In the genomic region with DNA sequence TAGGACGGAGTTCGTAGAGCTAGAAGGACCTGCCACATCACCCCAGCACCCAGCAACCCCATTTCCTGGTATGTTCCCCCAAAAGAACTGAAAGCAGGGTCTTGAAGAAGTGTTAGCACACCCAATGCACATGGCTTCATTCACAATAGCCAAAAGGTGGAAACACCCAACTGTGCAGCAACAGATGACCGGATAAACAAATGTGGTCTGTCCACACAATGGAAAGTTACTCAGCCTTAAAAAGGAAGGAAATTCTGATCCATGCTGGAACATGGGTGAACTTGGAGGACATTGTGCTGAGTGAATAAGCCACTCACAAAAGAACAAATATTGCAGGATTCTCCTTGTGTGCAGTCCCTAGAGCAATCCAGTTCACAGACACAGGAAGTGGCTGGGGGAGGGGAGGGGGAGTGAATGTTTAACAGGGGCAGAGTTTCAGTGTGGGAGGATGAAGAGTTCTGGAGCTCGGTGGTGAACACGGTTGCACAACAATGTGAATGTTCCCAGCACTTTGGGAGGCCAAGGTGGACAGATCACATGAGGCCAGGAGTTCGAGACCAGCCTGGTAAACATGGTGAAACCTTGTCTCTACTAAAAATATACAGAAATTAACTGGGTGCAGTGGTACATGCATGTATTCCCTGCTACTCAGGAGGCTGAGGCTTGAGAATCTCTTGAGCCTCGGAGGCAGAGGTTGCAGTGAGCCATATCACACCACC, we compare ENCODE assay signal across 13 cellular contexts.
DNase-seq lines count a peak whose midpoint lies in the region; ATAC-seq, FAIRE-seq and TF ChIP-seq lines count a peak whose summit lies in the region.
"Had no signal": no experiment of that assay in that cellular context is flagged by ENCODE, and none has a peak within 500 bp of the region (broad histone marks: within the 10 kb centered on the region; RNA-seq: fewer than 3 reads in every experiment).

No MANE protein-coding gene starts in this region.

- peak; percentile 26 to 54 for DNase-seq in Caco-2
- DNase-seq in H4 (ENCODE audit: low spot score): peak; percentile 23
- peak; percentile 52 for DNase-seq in RCC 7860 (ENCODE audit: low spot score)
- DNase-seq in left lobe of liver (ENCODE audit: low spot score): peak; percentile 96
- DNase-seq in HFFc6: no peak
- no peak for DNase-seq in T1000 (lab: John Stamatoyannopoulos, UW)
- DNase-seq in cerebellar nuclear complex (lab: John Stamatoyannopoulos, UW): no peak
- DNase-seq: activated CD8-positive, alpha-beta memory T cell treated with anti-CD3 and anti-CD28 coated beads for 24 hours; naive B cell; NCI-H1417 treated with DMSO at 0.1 percent for 48 hours; stimulated activated CD4-positive, alpha-beta T cell treated with anti-CD3 and anti-CD28 coated beads, Interleukin-2, amount 100 ng/mL, for 48 hours; upper lobe of left lung had no signal

- no peak overlapping the region for H3K4me3 ChIP-seq in Caco-2 (ENCODE audit: low read depth, low read length)
- H3K4me3 ChIP-seq: upper lobe of left lung had no signal

- BruUV-seq in Caco-2 (replicated peaks; lab: Mats Ljungman, UMichigan): no TSS peak

- POLR2A ChIA-PET in Caco-2 (lab: Charles Lee): no interaction called here

- H3K27ac Mint-ChIP-seq in Caco-2 (ENCODE audit: unreplicated experiment): no peak overlapping the region
- H3K27ac Mint-ChIP-seq in HFFc6: no peak overlapping the region

- intact Hi-C loops in Caco-2 (cut with micrococcal nuclease; ENCODE audit: unreplicated experiment): no loop called here

- TF ChIP-seq CTCF in Caco-2 (IDR thresholded peaks at IDR 0.05; ENCODE audit: insufficient read depth in 1 of 2, low read depth in 1 of 2, low read length in 1 of 2, severe bottlenecking in 1 of 2, unreplicated experiment in 1 of 2) (no peak), HFFc6 (IDR thresholded peaks at IDR 0.05) (no peak)

- CTCF ChIA-PET in Caco-2 (lab: Charles Lee): interaction anchor here (1.1 kb wide), 1 partner anchor 32 kb away, joined by 3 read pairs; no protein-coding TSS in a partner anchor

- FAIRE-seq in RCC 7860 (lab: Jason Lieb, UNC): no peak

- H3K9me3 Mint-ChIP-seq in Caco-2 (ENCODE audit: unreplicated experiment): no peaks in the 10 kb centered on the region
- no peaks in the 10 kb centered on the region for H3K9me3 Mint-ChIP-seq in HFFc6

- H3K36me3 ChIP-seq in Caco-2 (ENCODE audit: control insufficient read depth, insufficient read depth, low read length): no peaks in the 10 kb centered on the region
- H3K36me3 ChIP-seq: upper lobe of left lung had no signal

- H3K27me3 ChIP-seq in Caco-2 (replicated peaks; ENCODE audit: control insufficient read depth, insufficient read depth, low read length): no peaks in the 10 kb centered on the region; the same call in 1 of the 2 replicates
- H3K27me3 ChIP-seq: upper lobe of left lung had no signal

- H3K4me3 Mint-ChIP-seq in Caco-2 (ENCODE audit: unreplicated experiment): no peak overlapping the region
- no peak overlapping the region for H3K4me3 Mint-ChIP-seq in HFFc6

- H3K4me1 ChIP-seq in Caco-2: no peaks in the 10 kb centered on the region
- H3K4me1 ChIP-seq: upper lobe of left lung had no signal

- H3K27me3 Mint-ChIP-seq in Caco-2 (ENCODE audit: insufficient read depth, unreplicated experiment) (peaks cover 5% of the 10 kb centered on the region), HFFc6 (ENCODE audit: insufficient read depth) (peaks cover 45% of the 10 kb centered on the region)

- no peaks in the 10 kb centered on the region for H3K9me3 ChIP-seq in Caco-2
- H3K9me3 ChIP-seq: upper lobe of left lung had no signal

- H3K36me3 Mint-ChIP-seq in Caco-2 (ENCODE audit: insufficient read depth, unreplicated experiment) (no peaks in the 10 kb centered on the region), HFFc6 (ENCODE audit: low read depth) (no peaks in the 10 kb centered on the region)

- ATAC-seq in left lobe of liver (peak; percentile 63), GM21723 (IDR thresholded peaks at IDR 0.05; ENCODE audit: unreplicated experiment) (no peak)

- H3K4me1 Mint-ChIP-seq in Caco-2 (ENCODE audit: low read depth, unreplicated experiment) (no peaks in the 10 kb centered on the region), HFFc6 (ENCODE audit: low read depth) (no peaks in the 10 kb centered on the region)

Comparison
In these comparisons a context has a peak if more than half of its experiments do, and no peak if none do; other contexts are left out.
1. DNase-seq: peak in Caco-2 (2 of 2), H4 (single experiment), RCC 7860 (single experiment) and left lobe of liver (single experiment); none in HFFc6 (single experiment), T1000 (single experiment) and cerebellar nuclear complex (0 of 2).